9 cellular contexts compared by ENCODE assay signal in genomic region chr9:73093740-73094379, GRCh38. TPM values are rescaled to one million over a fixed set of nuclear protein-coding genes. Genes with fewer than 3 reads are reported as not detected.
DNase-seq lines count a peak whose midpoint lies in the region; ATAC-seq and TF ChIP-seq lines count a peak whose summit lies in the region.
"Had no signal": no experiment of that assay in that cellular context is flagged by ENCODE, and none has a peak within 500 bp of the region (broad histone marks: within the 10 kb centered on the region; RNA-seq: fewer than 3 reads in every experiment).

No MANE protein-coding gene starts in this region.

- peaks cover 3% of the 10 kb centered on the region for H3K4me1 Mint-ChIP-seq in activated CD8-positive, alpha-beta T cell treated with anti-CD3 and anti-CD28 coated beads for 36 hours (ENCODE audit: low read depth)
- H3K4me1 Mint-ChIP-seq in activated CD8-positive, alpha-beta T cell treated with anti-CD3 and anti-CD28 coated beads, Interleukin-2, amount 10 ng/mL, durations not matched to agents 7 days and 5 days (ENCODE audit: low read depth) = no peaks in the 10 kb centered on the region

- no peak for TF ChIP-seq EP300 in SK-N-SH (IDR thresholded peaks at IDR 0.05; ENCODE audit: borderline replicate concordance in 1 of 2, low read depth in 1 of 2, low read length in 1 of 2)
- no peak for TF ChIP-seq EP300 in suprapubic skin (IDR thresholded peaks at IDR 0.05)

- H3K9me3 Mint-ChIP-seq in activated CD8-positive, alpha-beta T cell treated with anti-CD3 and anti-CD28 coated beads for 36 hours = no peaks in the 10 kb centered on the region
- H3K9me3 Mint-ChIP-seq in activated CD8-positive, alpha-beta T cell treated with anti-CD3 and anti-CD28 coated beads, Interleukin-2, amount 10 ng/mL, durations not matched to agents 7 days and 5 days (ENCODE audit: insufficient read depth) = no peaks in the 10 kb centered on the region

- TF ChIP-seq RAD21 in SK-N-SH (IDR thresholded peaks at IDR 0.05; ENCODE audit: low read length) = no peak

- no peaks in the 10 kb centered on the region for H3K79me2 ChIP-seq in SK-N-SH (ENCODE audit: insufficient read depth)

- H3K36me3 Mint-ChIP-seq in activated CD8-positive, alpha-beta T cell treated with anti-CD3 and anti-CD28 coated beads for 36 hours (ENCODE audit: low read depth) = no peaks in the 10 kb centered on the region
- no peaks in the 10 kb centered on the region for H3K36me3 Mint-ChIP-seq in activated CD8-positive, alpha-beta T cell treated with anti-CD3 and anti-CD28 coated beads, Interleukin-2, amount 10 ng/mL, durations not matched to agents 7 days and 5 days (ENCODE audit: low read depth)

- no peaks in the 10 kb centered on the region for H3K9me2 ChIP-seq in SK-N-SH

- peak overlapping the region; percentile 45 for H3K4me3 Mint-ChIP-seq in activated CD8-positive, alpha-beta T cell treated with anti-CD3 and anti-CD28 coated beads for 36 hours
- no peak overlapping the region for H3K4me3 Mint-ChIP-seq in activated CD8-positive, alpha-beta T cell treated with anti-CD3 and anti-CD28 coated beads, Interleukin-2, amount 10 ng/mL, durations not matched to agents 7 days and 5 days

- WGBS in SK-N-SH (ENCODE audit: low lambda C conversion rate) = 7% methylated on average over 5 of the region's 5 CpGs
- 63% methylated on average over 5 of the region's 5 CpGs for WGBS in suprapubic skin

- no peaks in the 10 kb centered on the region for H3K36me3 ChIP-seq in SK-N-SH (replicated peaks in 1 of 2; ENCODE audit: control insufficient read depth in 1 of 2, insufficient read depth in 2 of 2, low read length in 1 of 2)
- no peaks in the 10 kb centered on the region for H3K36me3 ChIP-seq in suprapubic skin

- peaks cover 7% of the 10 kb centered on the region for H3K27me3 Mint-ChIP-seq in activated CD8-positive, alpha-beta T cell treated with anti-CD3 and anti-CD28 coated beads for 36 hours
- H3K27me3 Mint-ChIP-seq in activated CD8-positive, alpha-beta T cell treated with anti-CD3 and anti-CD28 coated beads, Interleukin-2, amount 10 ng/mL, durations not matched to agents 7 days and 5 days (ENCODE audit: low read depth) = peaks cover 4% of the 10 kb centered on the region

- H3K27me3 ChIP-seq in SK-N-SH (ENCODE audit: insufficient read depth) (peaks cover 15% of the 10 kb centered on the region; the same call in 1 of the 2 replicates), suprapubic skin (no peaks in the 10 kb centered on the region)

- H4K20me1 ChIP-seq in SK-N-SH (ENCODE audit: insufficient read depth) = no peaks in the 10 kb centered on the region

- CTCF ChIA-PET in activated CD8-positive, alpha-beta T cell treated with anti-CD3 and anti-CD28 coated beads for 36 hours (lab: Charles Lee) = interaction anchor here (1.0 to 2.0 kb wide), 3 partner anchors 13 to 90 kb away, joined by 3 to 6 read pairs (median 4); no protein-coding TSS in a partner anchor
- CTCF ChIA-PET in activated CD8-positive, alpha-beta T cell treated with anti-CD3 and anti-CD28 coated beads, Interleukin-2, amount 10 ng/mL, durations not matched to agents 7 days and 5 days (lab: Charles Lee) = no interaction called here
- CTCF ChIA-PET in SK-N-SH (lab: Yijun Ruan, JAX) = interaction anchor here (1.3 kb wide), 1 partner anchor 14 kb away, joined by 4 read pairs; no protein-coding TSS in a partner anchor

- DNase-seq in activated CD8-positive, alpha-beta T cell treated with anti-CD3 and anti-CD28 coated beads for 36 hours = no peak
- DNase-seq in activated CD8-positive, alpha-beta T cell treated with anti-CD3 and anti-CD28 coated beads, Interleukin-2, amount 10 ng/mL, durations not matched to agents 7 days and 5 days = no peak
- DNase-seq in SK-N-SH (no peak), fibroblast of peridontal ligament (ENCODE audit: extremely low read depth) (peak; percentile 59), suprapubic skin (ENCODE audit: low spot score in 2 of 2) (no peak), DMS153 (lab: John Stamatoyannopoulos, UW) (no peak), superior temporal gyrus (ENCODE audit: extremely low spot score) (no peak)

- intact Hi-C loops in activated CD8-positive, alpha-beta T cell treated with anti-CD3 and anti-CD28 coated beads for 36 hours (cut with micrococcal nuclease) = no loop called here

- peak overlapping the region; percentile 69 for H3K4me2 ChIP-seq in SK-N-SH

- H3K4me3 ChIP-seq in SK-N-SH (ENCODE audit: low read depth in 2 of 2, low read length in 1 of 2) (peak overlapping the region in 1 of 2 experiments; percentile 33; a peak in 3 of 4 replicates), suprapubic skin (peak overlapping the region; percentile 15)

- no peak overlapping the region for H3K9ac ChIP-seq in SK-N-SH

- H3K27ac ChIP-seq in SK-N-SH (ENCODE audit: low read depth in 2 of 2, low read length in 1 of 2) (no peak overlapping the region), suprapubic skin (no peak overlapping the region)
- H3K27ac ChIP-seq: VCaP had no signal

- H3K4me1 ChIP-seq in SK-N-SH (ENCODE audit: control insufficient read depth in 1 of 2, insufficient read depth in 2 of 2, low read depth in 1 of 2, low read length in 1 of 2) (no peaks in the 10 kb centered on the region), suprapubic skin (no peaks in the 10 kb centered on the region)

- peak overlapping the region; percentile 92 for H2AFZ ChIP-seq in SK-N-SH (ENCODE audit: low read depth)

- H3F3A ChIP-seq in SK-N-SH (replicated peaks; ENCODE audit: insufficient read depth) = no peaks in the 10 kb centered on the region

- no peak for TF ChIP-seq POLR2A in suprapubic skin (IDR thresholded peaks at IDR 0.05)

- H3K27ac Mint-ChIP-seq in activated CD8-positive, alpha-beta T cell treated with anti-CD3 and anti-CD28 coated beads for 36 hours = no peak overlapping the region
- no peak overlapping the region for H3K27ac Mint-ChIP-seq in activated CD8-positive, alpha-beta T cell treated with anti-CD3 and anti-CD28 coated beads, Interleukin-2, amount 10 ng/mL, durations not matched to agents 7 days and 5 days

- POLR2A ChIA-PET in activated CD8-positive, alpha-beta T cell treated with anti-CD3 and anti-CD28 coated beads for 36 hours (lab: Charles Lee) = no interaction called here
- POLR2A ChIA-PET in activated CD8-positive, alpha-beta T cell treated with anti-CD3 and anti-CD28 coated beads, Interleukin-2, amount 10 ng/mL, durations not matched to agents 7 days and 5 days (lab: Charles Lee) = no interaction called here
- POLR2A ChIA-PET in SK-N-SH (lab: Yijun Ruan, JAX) = no interaction called here

- TF ChIP-seq CTCF in activated CD8-positive, alpha-beta T cell treated with anti-CD3 and anti-CD28 coated beads for 36 hours (IDR thresholded peaks at IDR 0.05) = no peak
- TF ChIP-seq CTCF in SK-N-SH (IDR thresholded peaks at IDR 0.05) = no peak
- no peak for TF ChIP-seq CTCF in suprapubic skin (IDR thresholded peaks at IDR 0.05)

- no peaks in the 10 kb centered on the region for H3K9me3 ChIP-seq in SK-N-SH
- H3K9me3 ChIP-seq in suprapubic skin = no peaks in the 10 kb centered on the region

- no peak for ATAC-seq in activated CD8-positive, alpha-beta T cell treated with anti-CD3 and anti-CD28 coated beads for 36 hours
- ATAC-seq in activated CD8-positive, alpha-beta T cell treated with anti-CD3 and anti-CD28 coated beads, Interleukin-2, amount 10 ng/mL, durations not matched to agents 7 days and 5 days = no peak
- ATAC-seq in HG03571 (IDR thresholded peaks at IDR 0.05; ENCODE audit: unreplicated experiment) = no peak

TF ChIP-seq in SK-N-SH, 30 proteins besides CTCF, POLR2A, EP300 and RAD21 (continues in another document):
- TF ChIP-seq FOXM1 (IDR thresholded peaks at IDR 0.05; ENCODE audit: low read depth) (no peak), REST (IDR thresholded peaks at IDR 0.05; ENCODE audit: low read depth, low read length) (no peak), FOSL2 (IDR thresholded peaks at IDR 0.05; ENCODE audit: borderline replicate concordance, low read depth) (no peak), RFX5 (IDR thresholded peaks at IDR 0.05; ENCODE audit: low read length) (no peak), EZH2phosphoT487 (IDR thresholded peaks at IDR 0.05; ENCODE audit: borderline replicate concordance, low read depth) (no peak), USF1 (IDR thresholded peaks at IDR 0.05; ENCODE audit: borderline replicate concordance, low read depth) (no peak)

RNA-seq across cellular contexts. Expression of gene ANXA1, which starts 57.8 kb away (rescaled TPM):
- total RNA-seq in activated CD8-positive, alpha-beta T cell treated with anti-CD3 and anti-CD28 coated beads for 36 hours = 10 to 100 TPM; 33.5 to 36.5 TPM
- total RNA-seq in activated CD8-positive, alpha-beta T cell treated with anti-CD3 and anti-CD28 coated beads, Interleukin-2, amount 10 ng/mL, durations not matched to agents 7 days and 5 days = 10 to 100 TPM; 88.2 to 90.8 TPM
- polyA plus RNA-seq in SK-N-SH (2012; rRNA removed) = 443 and 608 TPM in 2 replicates
- 640 and 748 TPM in 2 replicates for polyA plus RNA-seq in SK-N-SH (2012; cell fraction: cytosol; rRNA removed)
- 216 and 495 TPM in 2 replicates for polyA plus RNA-seq in SK-N-SH (2012; cell fraction: nucleus; rRNA removed)
- 100 to 1,000 TPM; 358 to 550 (median 501) TPM for total RNA-seq in suprapubic skin
